In the genomic region with DNA sequence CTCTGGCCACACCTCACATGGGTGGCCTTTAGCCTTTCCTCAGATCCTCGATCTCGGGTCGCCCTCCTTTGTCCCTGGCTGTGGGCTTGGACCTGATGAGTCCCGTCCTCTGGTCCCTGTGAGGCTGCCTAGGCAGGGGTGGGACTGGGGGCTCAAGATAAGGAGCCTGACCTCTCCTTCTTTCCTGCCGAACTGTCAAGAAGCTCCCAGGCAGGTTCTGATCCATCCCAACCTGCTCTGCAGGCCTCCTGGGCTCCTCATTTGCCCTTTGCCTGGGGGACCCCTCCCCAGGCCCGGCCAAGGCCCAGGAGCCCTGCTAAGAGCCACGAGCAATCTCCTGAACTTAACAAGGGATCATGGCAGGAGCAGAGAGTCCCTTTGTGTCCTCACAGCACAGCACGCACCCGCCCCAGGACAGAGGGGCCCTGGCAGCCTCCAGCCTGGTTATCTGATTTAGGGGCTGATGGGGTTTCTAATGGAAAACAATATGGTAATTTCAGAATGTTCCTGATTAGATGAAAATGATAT, we compare ENCODE assay signal across 33 cellular contexts.
"Had no signal": no experiment of that assay in that cellular context is flagged by ENCODE, and none has a peak within 500 bp of the region (broad histone marks: within the 10 kb centered on the region; RNA-seq: fewer than 3 reads in every experiment).

No MANE protein-coding gene starts in this region.

- H3K4me3 Mint-ChIP-seq: activated CD4-positive, alpha-beta memory T cell treated with anti-CD3 and anti-CD28 coated beads for 36 hours; activated CD4-positive, alpha-beta T cell treated with anti-CD3 and anti-CD28 coated beads for 36 hours; activated CD4-positive, alpha-beta T cell treated with anti-CD3 and anti-CD28 coated beads, Interleukin-2, amount 10 ng/mL, durations not matched to agents 24 days and 14 days; activated CD8-positive, alpha-beta memory T cell treated with anti-CD3 and anti-CD28 coated beads, Interleukin-2, amount 10 ng/mL, durations not matched to agents 7 days and 5 days; activated CD8-positive, alpha-beta T cell treated with anti-CD3 and anti-CD28 coated beads, Interleukin-2, amount 10 ng/mL, durations not matched to agents 7 days and 5 days; activated naive CD4-positive, alpha-beta T cell treated with anti-CD3 and anti-CD28 coated beads for 36 hours; activated naive CD4-positive, alpha-beta T cell treated with anti-CD3 and anti-CD28 coated beads, Interleukin-2, amount 50 U/mL, for 24 hours; activated naive CD8-positive, alpha-beta T cell treated with anti-CD3 and anti-CD28 coated beads for 36 hours; activated naive CD8-positive, alpha-beta T cell treated with anti-CD3 and anti-CD28 coated beads, Interleukin-2, amount 50 U/mL, for 24 hours; activated T-helper 1 cell treated with anti-CD3 and anti-CD28 coated beads, Interleukin-12 subunit alpha, Interleukin-12 subunit beta, Interleukin-2, Interleukin-4 antibody, amounts not matched to agents 30 ng/mL and 10 ng/mL and 1 ng/mL, durations not matched to agents 14 hours and 24 hours and 36 hours; brain; central memory CD8-positive, alpha-beta T cell; effector memory CD8-positive, alpha-beta T cell had no signal

- H3K27me3 ChIP-seq: cardiac muscle cell had no signal

- H3K9me3 ChIP-seq: adrenal gland, breast epithelium, esophagus squamous epithelium, gastroesophageal sphincter had no signal

- H3K36me3 Mint-ChIP-seq: activated CD4-positive, alpha-beta memory T cell treated with anti-CD3 and anti-CD28 coated beads for 36 hours; activated CD8-positive, alpha-beta memory T cell treated with anti-CD3 and anti-CD28 coated beads, Interleukin-2, amount 10 ng/mL, durations not matched to agents 7 days and 5 days; activated naive CD4-positive, alpha-beta T cell treated with anti-CD3 and anti-CD28 coated beads, Interleukin-2, amount 50 U/mL, for 24 hours; activated naive CD8-positive, alpha-beta T cell treated with anti-CD3 and anti-CD28 coated beads for 36 hours; brain had no signal

- H3K4me3 ChIP-seq: adrenal gland, breast epithelium, cardiac muscle cell, esophagus squamous epithelium, gastroesophageal sphincter had no signal

- H3K27ac Mint-ChIP-seq: activated CD4-positive, alpha-beta memory T cell treated with anti-CD3 and anti-CD28 coated beads for 36 hours; activated CD4-positive, alpha-beta T cell treated with anti-CD3 and anti-CD28 coated beads for 36 hours; activated CD4-positive, alpha-beta T cell treated with anti-CD3 and anti-CD28 coated beads, Interleukin-2, amount 10 ng/mL, durations not matched to agents 24 days and 14 days; activated CD8-positive, alpha-beta memory T cell treated with anti-CD3 and anti-CD28 coated beads, Interleukin-2, amount 10 ng/mL, durations not matched to agents 7 days and 5 days; activated CD8-positive, alpha-beta T cell treated with anti-CD3 and anti-CD28 coated beads, Interleukin-2, amount 10 ng/mL, durations not matched to agents 7 days and 5 days; activated naive CD4-positive, alpha-beta T cell treated with anti-CD3 and anti-CD28 coated beads for 36 hours; activated naive CD4-positive, alpha-beta T cell treated with anti-CD3 and anti-CD28 coated beads, Interleukin-2, amount 50 U/mL, for 24 hours; activated naive CD8-positive, alpha-beta T cell treated with anti-CD3 and anti-CD28 coated beads for 36 hours; activated naive CD8-positive, alpha-beta T cell treated with anti-CD3 and anti-CD28 coated beads, Interleukin-2, amount 50 U/mL, for 24 hours; activated T-helper 1 cell treated with anti-CD3 and anti-CD28 coated beads, Interleukin-12 subunit alpha, Interleukin-12 subunit beta, Interleukin-2, Interleukin-4 antibody, amounts not matched to agents 30 ng/mL and 10 ng/mL and 1 ng/mL, durations not matched to agents 14 hours and 24 hours and 36 hours; activated T-helper 2 cell treated with anti-CD3 and anti-CD28 coated beads, Interferon-gamma antibody, Interleukin-2, Interleukin-4, amounts not matched to agents 10 μg/mL and 5 μg/mL and 100 μg/mL, durations not matched to agents 14 hours and 24 hours and 36 hours; brain; effector memory CD8-positive, alpha-beta T cell had no signal

- H3K4me1 Mint-ChIP-seq: activated CD4-positive, alpha-beta T cell treated with anti-CD3 and anti-CD28 coated beads, Interleukin-2, amount 10 ng/mL, durations not matched to agents 24 days and 14 days; activated CD8-positive, alpha-beta memory T cell treated with anti-CD3 and anti-CD28 coated beads, Interleukin-2, amount 10 ng/mL, durations not matched to agents 7 days and 5 days; activated naive CD4-positive, alpha-beta T cell treated with anti-CD3 and anti-CD28 coated beads, Interleukin-2, amount 50 U/mL, for 24 hours; activated naive CD8-positive, alpha-beta T cell treated with anti-CD3 and anti-CD28 coated beads for 36 hours; activated naive CD8-positive, alpha-beta T cell treated with anti-CD3 and anti-CD28 coated beads, Interleukin-2, amount 50 U/mL, for 24 hours; central memory CD8-positive, alpha-beta T cell had no signal

- DNase-seq: activated CD4-positive, alpha-beta memory T cell treated with anti-CD3 and anti-CD28 coated beads for 36 hours; activated CD4-positive, alpha-beta T cell treated with anti-CD3 and anti-CD28 coated beads for 36 hours; activated CD4-positive, alpha-beta T cell treated with anti-CD3 and anti-CD28 coated beads, Interleukin-2, amount 10 ng/mL, durations not matched to agents 24 days and 14 days; activated CD4-positive, CD25-positive, alpha-beta regulatory T cell; activated CD4-positive, CD25-positive, alpha-beta regulatory T cell treated with anti-CD3 and anti-CD28 coated beads, Interleukin-2, amount 50 U/mL, for 72 hours; activated CD8-positive, alpha-beta memory T cell treated with anti-CD3 and anti-CD28 coated beads, Interleukin-2, amount 10 ng/mL, durations not matched to agents 7 days and 5 days; activated CD8-positive, alpha-beta memory T cell treated with anti-CD3 and anti-CD28 coated beads, Interleukin-2, amount 50 U/mL, for 4 hours; activated CD8-positive, alpha-beta T cell treated with anti-CD3 and anti-CD28 coated beads, Interleukin-2, amount 10 ng/mL, durations not matched to agents 7 days and 5 days; activated effector memory CD4-positive, alpha-beta T cell treated with anti-CD3 and anti-CD28 coated beads, Interleukin-2, amount 50 U/mL, for 16 hours; activated naive CD4-positive, alpha-beta T cell treated with anti-CD3 and anti-CD28 coated beads for 36 hours; activated naive CD8-positive, alpha-beta T cell treated with anti-CD3 and anti-CD28 coated beads for 36 hours; activated naive CD8-positive, alpha-beta T cell treated with anti-CD3 and anti-CD28 coated beads, Interleukin-2, amount 50 U/mL, for 24 hours; activated T-cell treated with anti-CD3 and anti-CD28 coated beads, Interleukin-2, amount 50 U/mL, for 1 hour; activated T-cell treated with anti-CD3 and anti-CD28 coated beads, Interleukin-2, amount 50 U/mL, for 48 hours; adrenal gland; amygdala; aorta; cortex of kidney; dermis blood vessel endothelial cell; effector CD4-positive, alpha-beta T cell; effector memory CD8-positive, alpha-beta T cell; esophagus squamous epithelium; foreskin melanocyte; T-helper 2 cell had no signal

- H3K27ac ChIP-seq: adrenal gland, breast epithelium, cardiac muscle cell, epithelial cell of prostate, esophagus squamous epithelium, gastroesophageal sphincter had no signal

- H3K4me1 ChIP-seq: adrenal gland, breast epithelium had no signal

- H3K9me3 Mint-ChIP-seq: activated CD4-positive, alpha-beta memory T cell treated with anti-CD3 and anti-CD28 coated beads for 36 hours; activated CD4-positive, alpha-beta T cell treated with anti-CD3 and anti-CD28 coated beads, Interleukin-2, amount 10 ng/mL, durations not matched to agents 24 days and 14 days; activated naive CD4-positive, alpha-beta T cell treated with anti-CD3 and anti-CD28 coated beads for 36 hours; activated naive CD4-positive, alpha-beta T cell treated with anti-CD3 and anti-CD28 coated beads, Interleukin-2, amount 50 U/mL, for 24 hours; activated naive CD8-positive, alpha-beta T cell treated with anti-CD3 and anti-CD28 coated beads for 36 hours; activated naive CD8-positive, alpha-beta T cell treated with anti-CD3 and anti-CD28 coated beads, Interleukin-2, amount 50 U/mL, for 24 hours; activated T-helper 1 cell treated with anti-CD3 and anti-CD28 coated beads, Interleukin-12 subunit alpha, Interleukin-12 subunit beta, Interleukin-2, Interleukin-4 antibody, amounts not matched to agents 30 ng/mL and 10 ng/mL and 1 ng/mL, durations not matched to agents 14 hours and 24 hours and 36 hours; activated T-helper 2 cell treated with anti-CD3 and anti-CD28 coated beads, Interferon-gamma antibody, Interleukin-2, Interleukin-4, amounts not matched to agents 10 μg/mL and 5 μg/mL and 100 μg/mL, durations not matched to agents 14 hours and 24 hours and 36 hours; central memory CD8-positive, alpha-beta T cell; effector memory CD8-positive, alpha-beta T cell had no signal

- H3K36me3 ChIP-seq: adrenal gland, breast epithelium, cardiac muscle cell, esophagus squamous epithelium, gastroesophageal sphincter had no signal

- ATAC-seq: activated CD4-positive, alpha-beta T cell treated with anti-CD3 and anti-CD28 coated beads for 36 hours; activated CD8-positive, alpha-beta memory T cell treated with anti-CD3 and anti-CD28 coated beads, Interleukin-2, amount 10 ng/mL, durations not matched to agents 7 days and 5 days; activated CD8-positive, alpha-beta T cell treated with anti-CD3 and anti-CD28 coated beads, Interleukin-2, amount 10 ng/mL, durations not matched to agents 7 days and 5 days; activated naive CD8-positive, alpha-beta T cell treated with anti-CD3 and anti-CD28 coated beads, Interleukin-2, amount 50 U/mL, for 24 hours; effector memory CD8-positive, alpha-beta T cell; gastroesophageal sphincter had no signal
